In the genomic region with DNA sequence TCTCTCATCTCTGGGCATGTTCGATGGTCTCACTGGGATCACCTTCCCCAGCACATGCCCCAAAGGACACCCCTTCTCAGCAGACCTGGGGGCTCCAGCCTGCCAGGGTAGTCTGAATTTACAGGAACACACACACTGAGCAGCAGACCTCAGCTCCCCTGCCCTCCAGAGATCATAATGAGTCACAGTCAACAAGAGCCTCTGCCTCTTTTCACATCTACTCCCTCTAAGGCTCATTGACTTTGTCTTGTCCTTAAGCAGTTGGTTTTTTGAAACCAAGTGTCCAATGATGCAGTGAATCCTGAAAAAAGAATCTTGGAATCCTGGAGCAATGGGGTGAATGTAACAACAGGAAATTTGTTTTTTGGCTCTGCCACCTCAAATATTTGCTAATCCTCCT, we compare ENCODE assay signal across 25 cellular contexts. TPM values are rescaled to one million over a fixed set of nuclear protein-coding genes. Genes with fewer than 3 reads are reported as not detected.
"Had no signal": no experiment of that assay in that cellular context is flagged by ENCODE, and none has a peak within 500 bp of the region (broad histone marks: within the 10 kb centered on the region; RNA-seq: fewer than 3 reads in every experiment).

No MANE protein-coding gene starts in this region.

- H3K36me3 Mint-ChIP-seq: immature natural killer cell; naive thymus-derived CD4-positive, alpha-beta T cell; stimulated activated naive B cell treated with anti-CD40 and anti-IgM and Interleukin-4, amounts not matched to agents 10 μg/mL and 1 μg/mL and 100 μg/mL, for 72 hours had no signal

- H3K4me1 Mint-ChIP-seq: activated B cell treated with CpG ODN at 0.5 μM for 24 hours; activated CD4-positive, alpha-beta T cell treated with anti-CD3 and anti-CD28 coated beads for 36 hours; immature natural killer cell had no signal

- H3K36me3 ChIP-seq: cardiac muscle cell, lower lobe of right lung, sigmoid colon, upper lobe of left lung had no signal

- H3K9me3 Mint-ChIP-seq: activated B cell treated with CpG ODN at 0.5 μM for 24 hours; activated naive CD4-positive, alpha-beta T cell treated with anti-CD3 and anti-CD28 coated beads for 36 hours; activated T-cell treated with anti-CD3 and anti-CD28 coated beads, Interleukin-2, amount 50 U/mL, for 4 hours; immature natural killer cell; stimulated activated naive B cell treated with anti-CD40 and anti-IgM and Interleukin-4, amounts not matched to agents 10 μg/mL and 1 μg/mL and 100 μg/mL, for 72 hours had no signal

- H3K4me1 ChIP-seq: foreskin keratinocyte, lower lobe of right lung, sigmoid colon, upper lobe of left lung had no signal

- H3K27ac Mint-ChIP-seq: activated B cell treated with CpG ODN at 0.5 μM for 24 hours; activated CD4-positive, alpha-beta T cell treated with anti-CD3 and anti-CD28 coated beads for 36 hours; activated naive CD4-positive, alpha-beta T cell treated with anti-CD3 and anti-CD28 coated beads for 36 hours; immature natural killer cell; naive thymus-derived CD4-positive, alpha-beta T cell; stimulated activated naive B cell treated with anti-CD40 and anti-IgM and Interleukin-4, amounts not matched to agents 10 μg/mL and 1 μg/mL and 100 μg/mL, for 72 hours had no signal

- ATAC-seq: activated CD4-positive, alpha-beta T cell treated with anti-CD3 and anti-CD28 coated beads for 36 hours; foreskin keratinocyte; left cardiac atrium; lower lobe of right lung; naive thymus-derived CD4-positive, alpha-beta T cell; stimulated activated naive B cell treated with anti-CD40 and anti-IgM and Interleukin-4, amounts not matched to agents 10 μg/mL and 1 μg/mL and 100 μg/mL, for 72 hours had no signal

- H3K9me3 ChIP-seq: lower lobe of right lung, sigmoid colon, upper lobe of left lung had no signal

- H3K27ac ChIP-seq: cardiac muscle cell, foreskin keratinocyte, hepatocyte, lower lobe of right lung, sigmoid colon, upper lobe of left lung had no signal

- H3K4me3 ChIP-seq: cardiac muscle cell, hepatocyte, lower lobe of right lung, sigmoid colon, smooth muscle cell, upper lobe of left lung had no signal

- H3K27me3 ChIP-seq: cardiac muscle cell, hepatocyte, sigmoid colon, upper lobe of left lung had no signal

- H3K4me3 Mint-ChIP-seq: activated B cell treated with CpG ODN at 0.5 μM for 24 hours; activated CD4-positive, alpha-beta T cell treated with anti-CD3 and anti-CD28 coated beads for 36 hours; activated naive CD4-positive, alpha-beta T cell treated with anti-CD3 and anti-CD28 coated beads for 36 hours; activated T-cell treated with anti-CD3 and anti-CD28 coated beads, Interleukin-2, amount 50 U/mL, for 4 hours; immature natural killer cell; naive thymus-derived CD4-positive, alpha-beta T cell; neural crest cell; stimulated activated naive B cell treated with anti-CD40 and anti-IgM and Interleukin-4, amounts not matched to agents 10 μg/mL and 1 μg/mL and 100 μg/mL, for 72 hours had no signal

- DNase-seq: activated B cell treated with CpG ODN at 0.5 μM for 24 hours; activated CD4-positive, alpha-beta T cell treated with anti-CD3 and anti-CD28 coated beads for 36 hours; activated CD4-positive, alpha-beta T cell treated with anti-CD3 and anti-CD28 coated beads, Interleukin-2, amount 50 U/mL, for 48 hours; activated CD8-positive, alpha-beta memory T cell treated with anti-CD3 and anti-CD28 coated beads, Interleukin-2, amount 50 U/mL, for 48 hours; activated naive CD4-positive, alpha-beta T cell treated with anti-CD3 and anti-CD28 coated beads for 36 hours; activated T-cell treated with anti-CD3 and anti-CD28 coated beads, Interleukin-2, amount 50 U/mL, for 4 hours; cortex of kidney; foreskin keratinocyte; immature natural killer cell; left cardiac atrium; lower lobe of right lung; naive thymus-derived CD4-positive, alpha-beta T cell; occipital lobe; sigmoid colon; stimulated activated CD4-positive, alpha-beta T cell treated with anti-CD3 and anti-CD28 coated beads, Interleukin-15, amount 100 ng/mL, for 24 hours; stimulated activated naive B cell treated with anti-CD40 and anti-IgM and Interleukin-4, amounts not matched to agents 10 μg/mL and 1 μg/mL and 100 μg/mL, for 72 hours; T-helper 9 cell; upper lobe of left lung had no signal

RNA-seq across cellular contexts. Expression of gene GABBR2, which starts 20.8 kb away (rescaled TPM):
- total RNA-seq: activated B cell treated with CpG ODN at 0.5 μM for 24 hours; activated CD4-positive, alpha-beta T cell treated with anti-CD3 and anti-CD28 coated beads for 36 hours; activated CD8-positive, alpha-beta memory T cell treated with anti-CD3 and anti-CD28 coated beads for 36 hours; activated naive CD4-positive, alpha-beta T cell treated with anti-CD3 and anti-CD28 coated beads for 36 hours; activated T-cell treated with anti-CD3 and anti-CD28 coated beads, Interleukin-2, amount 50 U/mL, for 4 hours; foreskin keratinocyte; mesenteric fat pad; naive thymus-derived CD4-positive, alpha-beta T cell; smooth muscle cell; T-helper 1 cell treated with Interleukin-12 subunit alpha and Interleukin-12 subunit beta and Interleukin-4 antibody, amounts not matched to agents 30 ng/mL and 1 ng/mL, for 36 hours had no signal
